ENCODE assay signal across 9 cellular contexts in the genomic region with DNA sequence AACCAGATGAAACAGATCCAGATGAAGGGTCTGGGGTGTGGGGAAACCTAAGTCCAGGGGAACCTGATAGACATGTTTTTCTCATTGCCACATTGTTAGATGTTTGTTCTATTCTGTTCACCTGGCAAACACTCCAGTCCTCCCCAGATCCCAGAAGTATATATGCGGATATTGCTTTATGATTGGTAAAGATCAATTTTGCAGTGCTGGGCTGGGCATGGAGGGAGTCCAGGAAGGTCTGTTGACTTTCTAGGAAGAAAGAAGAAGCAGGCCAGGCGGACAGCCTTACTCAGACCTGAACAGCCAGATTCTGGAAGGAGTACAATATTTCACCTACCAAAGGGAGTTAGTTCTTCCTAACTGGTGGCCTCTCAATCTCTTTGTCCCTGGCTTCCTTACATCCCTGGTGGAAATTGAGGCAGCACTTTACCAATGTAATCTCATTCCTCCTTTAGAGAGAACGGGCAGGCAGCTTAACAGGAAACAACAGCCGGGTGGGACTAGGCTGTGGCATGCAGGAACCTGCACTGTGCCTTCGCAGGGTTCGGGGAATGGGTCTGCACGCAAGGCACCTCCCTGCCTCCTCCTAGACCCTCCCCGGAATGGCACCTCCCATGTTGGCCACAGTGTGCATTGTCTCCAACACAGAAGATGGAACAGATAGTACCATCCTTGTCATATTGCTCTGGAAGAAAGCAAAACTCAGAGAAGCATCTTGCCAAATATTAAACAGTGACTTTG. TPM values are rescaled to one million over a fixed set of nuclear protein-coding genes. Genes with fewer than 3 reads are reported as not detected.
A peak's percentile ranks its signal among the peaks of the same experiment; 100 is the strongest.
DNase-seq lines count a peak whose midpoint lies in the region; ATAC-seq lines count a peak whose summit lies in the region.
"Had no signal": no experiment of that assay in that cellular context is flagged by ENCODE, and none has a peak within 500 bp of the region (broad histone marks: within the 10 kb centered on the region; RNA-seq: fewer than 3 reads in every experiment).

No MANE protein-coding gene starts in this region.

- peak overlapping the region; percentile 97 for H3K27ac Mint-ChIP-seq in activated CD4-positive, alpha-beta memory T cell treated with anti-CD3 and anti-CD28 coated beads for 36 hours

- H3K36me3 Mint-ChIP-seq in activated CD4-positive, alpha-beta memory T cell treated with anti-CD3 and anti-CD28 coated beads for 36 hours: peaks cover 67% of the 10 kb centered on the region

- H3K9me3 Mint-ChIP-seq in activated CD4-positive, alpha-beta memory T cell treated with anti-CD3 and anti-CD28 coated beads for 36 hours: peaks cover 26% of the 10 kb centered on the region

- peaks cover 76% of the 10 kb centered on the region for H3K4me1 Mint-ChIP-seq in activated CD4-positive, alpha-beta memory T cell treated with anti-CD3 and anti-CD28 coated beads for 36 hours (ENCODE audit: low read depth)

- POLR2A ChIA-PET in activated CD4-positive, alpha-beta memory T cell treated with anti-CD3 and anti-CD28 coated beads for 36 hours (lab: Charles Lee): interaction anchor here (1.1 to 2.6 kb wide), 10 partner anchors 10 to 181 kb away, joined by 3 to 13 read pairs (median 5); a partner anchor contains a TSS

- CTCF ChIA-PET in activated CD4-positive, alpha-beta memory T cell treated with anti-CD3 and anti-CD28 coated beads for 36 hours (lab: Charles Lee): interaction anchor here (0.7 to 3.2 kb wide), 7 partner anchors 30 to 182 kb away, joined by 3 to 11 read pairs (median 3); a partner anchor contains a TSS

- peak; percentile 66 for DNase-seq in activated CD4-positive, alpha-beta memory T cell treated with anti-CD3 and anti-CD28 coated beads for 36 hours
- peak; percentile 76 for DNase-seq in Right ventricle myocardium inferior (ENCODE audit: missing footprints)
- peak; percentile 19 for DNase-seq in stimulated activated CD8-positive, alpha-beta memory T cell treated with anti-CD3 and anti-CD28 coated beads, Interleukin-15, amount 100 ng/mL, for 1 hour (ENCODE audit: low read depth)
- no peak for DNase-seq in Ammon's horn (ENCODE audit: low spot score)
- no peak for DNase-seq in foreskin melanocyte
- DNase-seq in head of caudate nucleus: no peak
- DNase-seq: SHP77 had no signal

- intact Hi-C loops in activated CD4-positive, alpha-beta memory T cell treated with anti-CD3 and anti-CD28 coated beads for 36 hours (cut with micrococcal nuclease): loop anchor here (5.0 kb wide), 1 partner anchor 114 kb away; no protein-coding TSS in a partner anchor
- intact Hi-C loops in Right ventricle myocardium inferior (cut with DNase I): loop anchor here (1.0 to 5.0 kb wide), 4 partner anchors 106 to 181 kb away; a partner anchor contains a TSS
- intact Hi-C loops in head of caudate nucleus (cut with DNase I): no loop called here

- H3K4me3 Mint-ChIP-seq in activated CD4-positive, alpha-beta memory T cell treated with anti-CD3 and anti-CD28 coated beads for 36 hours: peak overlapping the region; percentile 93

- H3K27me3 Mint-ChIP-seq in activated CD4-positive, alpha-beta memory T cell treated with anti-CD3 and anti-CD28 coated beads for 36 hours: no peaks in the 10 kb centered on the region

- ATAC-seq in GM19372 (IDR thresholded peaks at IDR 0.05; ENCODE audit: low read depth, unreplicated experiment) (peak; percentile 31), Right ventricle myocardium inferior (peak; percentile 45), HG03097 (IDR thresholded peaks at IDR 0.05; ENCODE audit: low FRiP score, unreplicated experiment) (no peak)

RNA-seq across cellular contexts. Expression of a gene that starts 0.9 kb away (rescaled TPM):
- 10 to 100 TPM; 28.9 to 30.2 TPM for total RNA-seq in activated CD4-positive, alpha-beta memory T cell treated with anti-CD3 and anti-CD28 coated beads for 36 hours
- total RNA-seq in Right ventricle myocardium inferior: 33.5 TPM

RNA-seq across cellular contexts. Expression of a gene that starts 54.3 kb away (rescaled TPM):
- total RNA-seq in activated CD4-positive, alpha-beta memory T cell treated with anti-CD3 and anti-CD28 coated beads for 36 hours: 10 to 100 TPM; 38.8 to 44.1 TPM
- total RNA-seq in Right ventricle myocardium inferior: 6.2 TPM

Comparison
In these comparisons a context has a peak if more than half of its experiments do, and no peak if none do; other contexts are left out.
1. DNase-seq: peak in activated CD4-positive, alpha-beta memory T cell treated with anti-CD3 and anti-CD28 coated beads for 36 hours (single experiment), Right ventricle myocardium inferior (single experiment) and stimulated activated CD8-positive, alpha-beta memory T cell treated with anti-CD3 and anti-CD28 coated beads, Interleukin-15, amount 100 ng/mL, for 1 hour (single experiment); none in Ammon's horn (single experiment), foreskin melanocyte (single experiment) and head of caudate nucleus (0 of 42).